ENCODE assay signal across 8 cellular contexts in the genomic region with DNA sequence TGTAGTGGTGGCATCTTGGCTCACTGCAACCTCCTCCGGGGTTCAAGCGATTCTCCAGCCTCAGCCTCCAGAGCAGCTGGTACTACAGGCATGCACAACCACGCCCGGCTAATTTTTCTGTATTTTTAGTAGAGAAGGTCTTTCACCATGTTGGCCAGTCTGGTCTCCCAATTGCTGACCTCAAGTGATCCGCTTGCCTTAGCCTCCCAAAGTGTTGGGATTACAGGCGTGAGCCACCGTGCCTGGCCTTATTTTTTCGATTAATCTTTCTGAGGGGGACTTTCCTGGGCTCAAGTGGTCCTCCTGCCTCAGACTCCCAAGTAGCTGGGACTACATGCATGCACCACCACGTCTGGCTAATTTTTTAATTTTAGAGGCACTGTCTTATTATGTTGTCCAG. TPM values are rescaled to one million over a fixed set of nuclear protein-coding genes. Genes with fewer than 3 reads are reported as not detected.
DNase-seq lines count a peak whose midpoint lies in the region; ATAC-seq and TF ChIP-seq lines count a peak whose summit lies in the region.

No MANE protein-coding gene starts in this region.

- TF ChIP-seq CTCF in esophagus squamous epithelium (IDR thresholded peaks at IDR 0.05) = no peak
- TF ChIP-seq CTCF in psoas muscle (IDR thresholded peaks at IDR 0.05) = no peak
- TF ChIP-seq CTCF in GM10248 (IDR thresholded peaks at IDR 0.05; ENCODE audit: control extremely low read depth, extremely low read depth, low read depth, missing control alignments) = no peak

- H3K27me3 ChIP-seq in SJCRH30 (no peaks in the 10 kb centered on the region), esophagus squamous epithelium (no peaks in the 10 kb centered on the region), psoas muscle (ENCODE audit: insufficient read depth in 3 of 3, low read length in 2 of 3) (no peaks in the 10 kb centered on the region)

- TF ChIP-seq POLR2A in esophagus squamous epithelium (IDR thresholded peaks at IDR 0.05) (no peak), erythroblast (IDR thresholded peaks at IDR 0.05; ENCODE audit: low read length) (no peak)

- H3K9ac ChIP-seq in ES-I3 (ENCODE audit: low read depth, low read length) = peak overlapping the region; percentile 95; the same call in 1 of the 2 replicates

- H3K27ac ChIP-seq in SJCRH30 (no peak overlapping the region), esophagus squamous epithelium (peak overlapping the region; percentile 76 to 93 (median 86)), psoas muscle (peak overlapping the region; percentile 92)

- peak overlapping the region; percentile 59; the same call in 1 of the 2 replicates for H3K4me3 ChIP-seq in SJCRH30
- peak overlapping the region in 3 of 4 donors; percentile 64 to 70 (median 68) for H3K4me3 ChIP-seq in esophagus squamous epithelium
- peak overlapping the region; percentile 77 for H3K4me3 ChIP-seq in psoas muscle

- ATAC-seq in psoas muscle = no peak

- H3K4me1 ChIP-seq in ES-I3 (ENCODE audit: insufficient read depth, low read length) (peaks cover 8% of the 10 kb centered on the region; the same call in 1 of the 2 replicates), SJCRH30 (no peaks in the 10 kb centered on the region; the same call in 1 of the 2 replicates), esophagus squamous epithelium (peaks cover 0 to 40% (median 14%) of the 10 kb centered on the region in 3 donors), psoas muscle (peaks cover 15% of the 10 kb centered on the region)

- intact Hi-C loops in esophagus squamous epithelium (cut with DNase I) (no loop called here), psoas muscle (cut with DNase I) (no loop called here)

- 85 to 92% methylated on average over 9 of the region's 9 CpGs for WGBS in esophagus squamous epithelium, 2 donors
- 86 to 89% (median 87%) methylated on average over 9 of the region's 9 CpGs for WGBS in psoas muscle, 3 donors

- peaks cover 19% of the 10 kb centered on the region for H3K36me3 ChIP-seq in ES-I3 (ENCODE audit: insufficient read depth, low read length)
- H3K36me3 ChIP-seq in SJCRH30 = peaks cover 28% of the 10 kb centered on the region
- H3K36me3 ChIP-seq in esophagus squamous epithelium = peaks cover 0 to 35% (median 12%) of the 10 kb centered on the region in 3 donors
- H3K36me3 ChIP-seq in psoas muscle (ENCODE audit: insufficient read depth in 1 of 2, low read depth in 1 of 2) = peaks cover 5 to 31% of the 10 kb centered on the region in 2 donors

- H3K9me3 ChIP-seq in ES-I3 (ENCODE audit: control insufficient read depth, insufficient read depth, low read length) (no peaks in the 10 kb centered on the region), SJCRH30 (replicated peaks) (no peaks in the 10 kb centered on the region), esophagus squamous epithelium (no peaks in the 10 kb centered on the region), psoas muscle (no peaks in the 10 kb centered on the region)

- POLR2A ChIA-PET in GM10248 (lab: Yijun Ruan, JAX) = no interaction called here

- CTCF ChIA-PET in GM10248 (lab: Yijun Ruan, JAX) = interaction anchor here (1.2 kb wide), 1 partner anchor 16 kb away, joined by 6 read pairs; no protein-coding TSS in a partner anchor

- DNase-seq in SJCRH30 (no peak), esophagus squamous epithelium (lab: John Stamatoyannopoulos, UW) (no peak), psoas muscle (no peak), erythroblast (lab: John Stamatoyannopoulos, UW) (no peak), ureter (ENCODE audit: low spot score) (no peak), GM10248 (ENCODE audit: extremely low spot score) (no peak), GM03348 (ENCODE audit: low spot score) (no peak)

RNA-seq across cellular contexts. Expression of gene SNU13, which starts 5.6 kb away (rescaled TPM):
- 133 and 136 TPM in 2 replicates for total RNA-seq in SJCRH30 (2014; rRNA removed; shearing (Covaris generic))
- total RNA-seq in esophagus squamous epithelium = 100 to 1,000 TPM in 2 of 4 donors, 10 to 100 TPM in 2; 71.0 to 128 (median 106) TPM
- 100 to 1,000 TPM; 165 to 238 (median 183) TPM for total RNA-seq in psoas muscle
- polyA plus RNA-seq in psoas muscle = 100 to 1,000 TPM; 215 to 466 (median 229) TPM
- 180 TPM for total RNA-seq in ureter

RNA-seq across cellular contexts. Expression of gene MEI1, which starts 16.3 kb away (rescaled TPM):
- total RNA-seq in SJCRH30 (2014; rRNA removed; shearing (Covaris generic)) = not detected in 2 replicates
- total RNA-seq in esophagus squamous epithelium (1 to 10 TPM in 1 of 4 donors, under 1 TPM in 3; 0.09 to 1.3 (median 0.52) TPM), psoas muscle (under 1 TPM in 3 of 4 donors, not detected in 1; 0.23 to 0.47 (median 0.30) TPM), ureter (6.8 TPM)
- polyA plus RNA-seq in psoas muscle = under 1 TPM in 2 of 3 donors, not detected in 1; 0.01 to 0.10 TPM
